ENCODE assay signal across 8 cellular contexts in the genomic region with DNA sequence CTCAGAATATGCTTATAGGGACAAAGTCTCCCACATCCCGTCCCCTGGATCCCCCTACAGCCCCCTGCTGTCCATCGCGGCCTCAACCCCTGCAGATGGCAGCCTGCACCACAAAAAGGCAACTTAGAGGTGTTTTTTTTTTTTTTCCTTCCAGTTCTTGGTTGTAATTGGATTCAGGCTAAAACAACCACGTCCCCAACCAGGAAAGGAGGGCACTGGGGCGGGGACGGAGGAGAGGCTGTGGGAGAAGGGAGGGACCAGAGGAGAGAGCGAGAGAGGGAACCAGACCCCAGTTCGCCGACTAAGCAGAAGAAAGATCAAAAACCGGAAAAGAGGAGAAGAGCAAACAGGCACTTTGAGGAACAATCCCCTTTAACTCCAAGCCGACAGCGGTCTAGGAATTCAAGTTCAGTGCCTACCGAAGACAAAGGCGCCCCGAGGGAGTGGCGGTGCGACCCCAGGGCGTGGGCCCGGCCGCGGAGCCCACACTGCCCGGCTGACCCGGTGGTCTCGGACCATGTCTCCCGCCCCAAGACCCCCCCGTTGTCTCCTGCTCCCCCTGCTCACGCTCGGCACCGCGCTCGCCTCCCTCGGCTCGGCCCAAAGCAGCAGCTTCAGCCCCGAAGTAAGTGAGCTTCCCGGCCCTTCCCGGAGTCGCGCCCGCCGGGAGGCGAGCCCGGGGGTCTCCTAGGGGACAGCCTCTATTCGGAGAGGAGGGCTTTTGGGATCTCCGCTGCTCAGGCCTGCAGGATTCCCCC. TPM values are rescaled to one million over a fixed set of nuclear protein-coding genes. Genes with fewer than 3 reads are reported as not detected.
DNase-seq lines count a peak whose midpoint lies in the region; ATAC-seq and TF ChIP-seq lines count a peak whose summit lies in the region.

Gene MMP14, plus strand, starts transcription at position 285 of the 758 bp plus-strand sequence. Its CDS starts 233 bp downstream, at position 518.

- H3K4me3 ChIP-seq in neuronal stem cell (ENCODE audit: low read length in 2 of 2), result peak within 1 kb of the TSS in 1 of 2 donors; percentile 79

- peaks cover 17% of the 10 kb centered on the region for H3K4me1 Mint-ChIP-seq in activated naive CD4-positive, alpha-beta T cell treated with anti-CD3 and anti-CD28 coated beads, Interleukin-2, amount 10 ng/mL, durations not matched to agents 7 days and 5 days

- peaks cover 0 to 6% of the 10 kb centered on the region in 2 donors for H3K4me1 ChIP-seq in neuronal stem cell (ENCODE audit: control insufficient read depth in 2 of 2, insufficient read depth in 1 of 2, low read depth in 1 of 2, low read length in 2 of 2)

- peak within 1 kb of the TSS; percentile 76 for H2AK5ac ChIP-seq in neuronal stem cell (ENCODE audit: low read depth, low read length)

- peak within 1 kb of the TSS; percentile 90 for H3K14ac ChIP-seq in neuronal stem cell (ENCODE audit: low read length)

- H3K4ac ChIP-seq in neuronal stem cell (ENCODE audit: low read length), result no peak within 1 kb of the TSS

- POLR2A ChIA-PET in HEK293T (lab: Yijun Ruan, JAX), result interaction anchor here (1.9 kb wide), 1 partner anchor 13 kb away, joined by 7 read pairs; no protein-coding TSS in a partner anchor

- peaks cover 0 to 5% of the 10 kb centered on the region in 2 donors for H3K9me3 ChIP-seq in neuronal stem cell (replicated peaks in 1 of 2; ENCODE audit: control insufficient read depth in 2 of 2, insufficient read depth in 1 of 2, low read depth in 1 of 2, low read length in 2 of 2)

- peaks cover 49% of the 10 kb centered on the region for H3K27me3 Mint-ChIP-seq in activated naive CD4-positive, alpha-beta T cell treated with anti-CD3 and anti-CD28 coated beads, Interleukin-2, amount 10 ng/mL, durations not matched to agents 7 days and 5 days

- no peak within 1 kb of the TSS for H2BK12ac ChIP-seq in neuronal stem cell (ENCODE audit: low read length)

- no peak for ATAC-seq in activated naive CD4-positive, alpha-beta T cell treated with anti-CD3 and anti-CD28 coated beads, Interleukin-2, amount 50 U/mL, for 72 hours

- H3K36me3 Mint-ChIP-seq in activated naive CD4-positive, alpha-beta T cell treated with anti-CD3 and anti-CD28 coated beads, Interleukin-2, amount 10 ng/mL, durations not matched to agents 7 days and 5 days, result peaks cover 34% of the 10 kb centered on the region
- peaks cover 9 to 29% of the 10 kb centered on the region in 2 donors for H3K36me3 Mint-ChIP-seq in activated naive CD4-positive, alpha-beta T cell treated with anti-CD3 and anti-CD28 coated beads, Interleukin-2, amount 50 U/mL, for 72 hours

- H3K4me3 Mint-ChIP-seq in activated naive CD4-positive, alpha-beta T cell treated with anti-CD3 and anti-CD28 coated beads, Interleukin-2, amount 10 ng/mL, durations not matched to agents 7 days and 5 days, result peak within 1 kb of the TSS; percentile 56

- peak within 1 kb of the TSS; percentile 83 for H3K9ac ChIP-seq in neuronal stem cell (ENCODE audit: low read depth, low read length, poor library complexity)

- peak within 1 kb of the TSS; percentile 84 for H3K4me2 ChIP-seq in neuronal stem cell (ENCODE audit: insufficient read depth, low read length, poor library complexity, severe bottlenecking)

- H2BK15ac ChIP-seq in neuronal stem cell (ENCODE audit: low read length), result peak within 1 kb of the TSS; percentile 47

- H3K27me3 ChIP-seq in neuronal stem cell (ENCODE audit: control insufficient read depth in 3 of 3, insufficient read depth in 3 of 3, low read depth in 1 of 3, low read length in 3 of 3), result peaks cover 0 to 24% (median 3%) of the 10 kb centered on the region in 3 experiments

- H2BK5ac ChIP-seq in neuronal stem cell (ENCODE audit: low read length), result no peak within 1 kb of the TSS

- peak within 1 kb of the TSS; percentile 36 for H3K23ac ChIP-seq in neuronal stem cell (ENCODE audit: low read depth, low read length, poor library complexity)

- H3K18ac ChIP-seq in neuronal stem cell (ENCODE audit: low read length), result peak within 1 kb of the TSS; percentile 95

- H3K36me3 ChIP-seq in neuronal stem cell (replicated peaks in 1 of 2; ENCODE audit: control insufficient read depth in 2 of 2, insufficient read depth in 2 of 2, low read length in 2 of 2), result peaks cover 11 to 39% of the 10 kb centered on the region in 2 donors

- no peaks in the 10 kb centered on the region for H3K9me3 Mint-ChIP-seq in activated naive CD4-positive, alpha-beta T cell treated with anti-CD3 and anti-CD28 coated beads, Interleukin-2, amount 10 ng/mL, durations not matched to agents 7 days and 5 days
- H3K9me3 Mint-ChIP-seq in activated naive CD4-positive, alpha-beta T cell treated with anti-CD3 and anti-CD28 coated beads, Interleukin-2, amount 50 U/mL, for 72 hours, result no peaks in the 10 kb centered on the region

- H3K79me1 ChIP-seq in neuronal stem cell (ENCODE audit: low read depth, low read length), result no peaks in the 10 kb centered on the region

- no peak within 1 kb of the TSS for H3K27ac ChIP-seq in neuronal stem cell (replicated peaks; ENCODE audit: low read length)

- H4K8ac ChIP-seq in neuronal stem cell (ENCODE audit: low read depth, low read length), result peak within 1 kb of the TSS; percentile 45

- WGBS in neuronal stem cell (ENCODE audit: extremely low coverage in 2 of 2, insufficient read length in 2 of 2, insufficient replicate concordance in 1 of 2), 2 donors, result no CpG with 5 or more reads among the region's 44 CpGs

- no peak within 1 kb of the TSS for H4K91ac ChIP-seq in neuronal stem cell (ENCODE audit: low read depth, low read length, poor library complexity)

- H2BK120ac ChIP-seq in neuronal stem cell (ENCODE audit: low read depth, low read length), result peak within 1 kb of the TSS; percentile 52

- DNase-seq in activated naive CD4-positive, alpha-beta T cell treated with anti-CD3 and anti-CD28 coated beads, Interleukin-2, amount 10 ng/mL, durations not matched to agents 7 days and 5 days, result no peak
- no peak for DNase-seq in activated naive CD4-positive, alpha-beta T cell (lab: John Stamatoyannopoulos, UW)
- DNase-seq in activated naive CD4-positive, alpha-beta T cell treated with anti-CD3 and anti-CD28 coated beads, Interleukin-2, amount 50 U/mL, for 72 hours (ENCODE audit: low spot score in 2 of 2), result no peak
- DNase-seq in glomerular endothelial cell (ENCODE audit: extremely low read depth, low read depth, low spot score) (no peak), neuronal stem cell (ENCODE audit: low spot score) (no peak), occipital lobe (lab: John Stamatoyannopoulos, UW) (no peak), HEK293T (ENCODE audit: extremely low spot score) (no peak)
- no peak for DNase-seq in stimulated activated CD4-positive, alpha-beta T cell treated with anti-CD3 and anti-CD28 coated beads, Interleukin-1b, Interleukin-23, amount 100 ng/mL, for 48 hours

- CTCF ChIA-PET in activated naive CD4-positive, alpha-beta T cell treated with anti-CD3 and anti-CD28 coated beads, Interleukin-2, amount 10 ng/mL, durations not matched to agents 7 days and 5 days (lab: Charles Lee), result interaction anchor here (0.6 to 3.2 kb wide), 5 partner anchors 15 to 266 kb away, joined by 3 to 9 read pairs (median 4); no protein-coding TSS in a partner anchor
- CTCF ChIA-PET in HEK293T (lab: Yijun Ruan, JAX), result interaction anchor here (0.5 to 0.6 kb wide), 3 partner anchors 17 to 119 kb away, joined by 3 read pairs; no protein-coding TSS in a partner anchor

- no peak within 1 kb of the TSS for H2AFZ ChIP-seq in neuronal stem cell (ENCODE audit: low read length)

- no peak within 1 kb of the TSS for H3K27ac Mint-ChIP-seq in activated naive CD4-positive, alpha-beta T cell treated with anti-CD3 and anti-CD28 coated beads, Interleukin-2, amount 10 ng/mL, durations not matched to agents 7 days and 5 days
- peak within 1 kb of the TSS; percentile 8 to 94 for H3K27ac Mint-ChIP-seq in activated naive CD4-positive, alpha-beta T cell treated with anti-CD3 and anti-CD28 coated beads, Interleukin-2, amount 50 U/mL, for 72 hours

TF ChIP-seq in HEK293T, 16 proteins besides CTCF, POLR2A, EP300 and RAD21:
- no peak for TF ChIP-seq HDGF (IDR thresholded peaks at IDR 0.05; ENCODE audit: borderline replicate concordance)
- TF ChIP-seq SUZ12 (IDR thresholded peaks at IDR 0.05), result no peak
- no peak for TF ChIP-seq SP1 (IDR thresholded peaks at IDR 0.05)
TF ChIP-seq in HEK293T: peak in this region for 0.

RNA-seq across cellular contexts. Expression of gene MMP14, which starts in this region (rescaled TPM):
- total RNA-seq in activated naive CD4-positive, alpha-beta T cell treated with anti-CD3 and anti-CD28 coated beads, Interleukin-2, amount 50 U/mL, for 72 hours, result 1 to 10 TPM in 1 of 2 donors, under 1 TPM in 1; 0.68 to 2.2 TPM
- 630 and 804 TPM in 2 replicates for total RNA-seq in glomerular endothelial cell
- polyA plus RNA-seq in neuronal stem cell (2013, experiment 1 of 2), result 34.0 TPM
- polyA plus RNA-seq in neuronal stem cell (2013, experiment 2 of 2), result 34.3 TPM
- total RNA-seq in occipital lobe, result 8.3 TPM

Comparison
In these comparisons a context has a peak if more than half of its experiments do, and no peak if none do; other contexts are left out.
1. RNA of gene MMP14 (total RNA-seq): 630 to 804 TPM in glomerular endothelial cell; 8.3 TPM in occipital lobe (single experiment) and 0.68 to 2.2 TPM in activated naive CD4-positive, alpha-beta T cell treated with anti-CD3 and anti-CD28 coated beads, Interleukin-2, amount 50 U/mL, for 72 hours; every median in the first group is over 10 times any median in the second.